Comparison of ENCODE assay signal across 17 cellular contexts in genomic region chr19:8441725-8442544, GRCh38. TPM values are rescaled to one million over a fixed set of nuclear protein-coding genes. Genes with fewer than 3 reads are reported as not detected.
DNase-seq lines count a peak whose midpoint lies in the region; TF ChIP-seq lines count a peak whose summit lies in the region.
"Had no signal": no experiment of that assay in that cellular context is flagged by ENCODE, and none has a peak within 500 bp of the region (broad histone marks: within the 10 kb centered on the region; RNA-seq: fewer than 3 reads in every experiment).

No MANE protein-coding gene starts in this region.

- H3K9me3 ChIP-seq in HEK293 (ENCODE audit: control insufficient read depth, insufficient read depth, low read depth, low read length) (no peaks in the 10 kb centered on the region), iPS-15b (ENCODE audit: control insufficient read depth, insufficient read depth, low read length) (no peaks in the 10 kb centered on the region)
- H3K9me3 ChIP-seq: HAP-1, right lobe of liver had no signal

- H3K27me3 Mint-ChIP-seq in activated T-helper 2 cell treated with anti-CD3 and anti-CD28 coated beads, Interferon-gamma antibody, Interleukin-2, Interleukin-4, amounts not matched to agents 10 μg/mL and 5 μg/mL and 100 μg/mL, durations not matched to agents 14 hours and 24 hours and 36 hours (ENCODE audit: low read depth), result no peaks in the 10 kb centered on the region
- H3K27me3 Mint-ChIP-seq: activated CD4-positive, alpha-beta T cell treated with anti-CD3 and anti-CD28 coated beads for 36 hours; B cell; effector memory CD8-positive, alpha-beta T cell had no signal

- peak overlapping the region; percentile 58 for H3K4me3 Mint-ChIP-seq in activated T-helper 2 cell treated with anti-CD3 and anti-CD28 coated beads, Interferon-gamma antibody, Interleukin-2, Interleukin-4, amounts not matched to agents 10 μg/mL and 5 μg/mL and 100 μg/mL, durations not matched to agents 14 hours and 24 hours and 36 hours (ENCODE audit: low read depth)
- H3K4me3 Mint-ChIP-seq: activated CD4-positive, alpha-beta T cell treated with anti-CD3 and anti-CD28 coated beads for 36 hours; B cell had no signal

- H3K36me3 ChIP-seq in HEK293 (ENCODE audit: control insufficient read depth in 2 of 2, insufficient read depth in 1 of 2, low read length in 2 of 2), result peaks cover 0 to 16% of the 10 kb centered on the region in 2 experiments; a peak in 2 of 3 replicates
- peaks cover 7% of the 10 kb centered on the region for H3K36me3 ChIP-seq in iPS-15b (ENCODE audit: control insufficient read depth, insufficient read depth, low read length)

- H3K27me3 ChIP-seq in iPS-15b (ENCODE audit: control insufficient read depth, insufficient read depth, low read length), result no peaks in the 10 kb centered on the region
- H3K27me3 ChIP-seq: right lobe of liver had no signal

- intact Hi-C loops in activated T-helper 2 cell treated with anti-CD3 and anti-CD28 coated beads, Interferon-gamma antibody, Interleukin-2, Interleukin-4, amounts not matched to agents 10 μg/mL and 5 μg/mL and 100 μg/mL, durations not matched to agents 14 hours and 24 hours and 36 hours (cut with micrococcal nuclease), result loop anchor here (5.0 kb wide), 2 partner anchors 75 to 390 kb away; partner anchors contain the start of gene CCL25
- intact Hi-C loops in posterior vena cava (cut with DNase I), result no loop called here

- no peak overlapping the region for H3K27ac Mint-ChIP-seq in activated T-helper 2 cell treated with anti-CD3 and anti-CD28 coated beads, Interferon-gamma antibody, Interleukin-2, Interleukin-4, amounts not matched to agents 10 μg/mL and 5 μg/mL and 100 μg/mL, durations not matched to agents 14 hours and 24 hours and 36 hours
- H3K27ac Mint-ChIP-seq: activated CD4-positive, alpha-beta T cell treated with anti-CD3 and anti-CD28 coated beads for 36 hours; B cell; effector memory CD8-positive, alpha-beta T cell had no signal

- H3K4me1 Mint-ChIP-seq in activated T-helper 2 cell treated with anti-CD3 and anti-CD28 coated beads, Interferon-gamma antibody, Interleukin-2, Interleukin-4, amounts not matched to agents 10 μg/mL and 5 μg/mL and 100 μg/mL, durations not matched to agents 14 hours and 24 hours and 36 hours (ENCODE audit: low read depth), result peaks cover 16% of the 10 kb centered on the region

- POLR2A ChIA-PET in HEK293 (lab: Yijun Ruan, JAX), result no interaction called here

- TF ChIP-seq CTCF in HEK293 (tag by site-specific recombination; IDR thresholded peaks at IDR 0.05), result no peak

- CTCF ChIA-PET in HEK293 (lab: Yijun Ruan, JAX), result interaction anchor here (0.6 to 1.3 kb wide), 5 partner anchors 10 to 257 kb away, joined by 3 to 4 read pairs (median 3); partner anchors contain the start of genes ACTL9 and MARCHF2

- H3K4me3 ChIP-seq in HEK293 (ENCODE audit: low read depth, low read length), result no peak overlapping the region
- H3K4me3 ChIP-seq in iPS-15b (ENCODE audit: low read depth, low read length), result no peak overlapping the region
- H3K4me3 ChIP-seq: HAP-1, right lobe of liver had no signal

- peaks cover 22% of the 10 kb centered on the region for H3K36me3 Mint-ChIP-seq in activated T-helper 2 cell treated with anti-CD3 and anti-CD28 coated beads, Interferon-gamma antibody, Interleukin-2, Interleukin-4, amounts not matched to agents 10 μg/mL and 5 μg/mL and 100 μg/mL, durations not matched to agents 14 hours and 24 hours and 36 hours (ENCODE audit: low read depth)

- no peak overlapping the region for H3K27ac ChIP-seq in HEK293 (ENCODE audit: extremely low read depth, low read depth, low read length)
- H3K27ac ChIP-seq: right lobe of liver had no signal

- no peaks in the 10 kb centered on the region for H3K9me3 Mint-ChIP-seq in activated T-helper 2 cell treated with anti-CD3 and anti-CD28 coated beads, Interferon-gamma antibody, Interleukin-2, Interleukin-4, amounts not matched to agents 10 μg/mL and 5 μg/mL and 100 μg/mL, durations not matched to agents 14 hours and 24 hours and 36 hours
- H3K9me3 Mint-ChIP-seq: effector memory CD8-positive, alpha-beta T cell had no signal

- H3K4me1 ChIP-seq in HEK293 (ENCODE audit: control insufficient read depth, insufficient read depth, low read length), result peaks cover 7% of the 10 kb centered on the region
- peaks cover 4% of the 10 kb centered on the region for H3K4me1 ChIP-seq in iPS-15b (ENCODE audit: control insufficient read depth, insufficient read depth, low read length)

- H3K9ac ChIP-seq in iPS-15b (ENCODE audit: low read depth, low read length), result peak overlapping the region; percentile 12

- no peak for DNase-seq in activated T-helper 2 cell treated with anti-CD3 and anti-CD28 coated beads, Interferon-gamma antibody, Interleukin-2, Interleukin-4, amounts not matched to agents 10 μg/mL and 5 μg/mL and 100 μg/mL, durations not matched to agents 14 hours and 24 hours and 36 hours (ENCODE audit: low spot score)
- DNase-seq in posterior vena cava (ENCODE audit: low spot score) (peak; percentile 72), SW 1271 (lab: John Stamatoyannopoulos, UW) (no peak)
- no peak for DNase-seq in activated CD4-positive, alpha-beta T cell treated with anti-CD3 and anti-CD28 coated beads, Interleukin-2, amount 50 U/mL, for 1 hour
- no peak for DNase-seq in activated CD4-positive, alpha-beta T cell treated with anti-CD3 and anti-CD28 coated beads for 4 hours
- DNase-seq: activated CD4-positive, alpha-beta T cell treated with anti-CD3 and anti-CD28 coated beads for 36 hours; central memory CD4-positive, alpha-beta T cell; effector memory CD8-positive, alpha-beta T cell; NCI-H1694; NCI-H226; SHP77; T-helper 9 cell had no signal

TF ChIP-seq in HEK293, 187 proteins besides CTCF, POLR2A, EP300 and RAD21:
- 0 out of 2 replicates have a peak, but pooled peaks have one; percentile 15 for TF ChIP-seq ZNF335 (tag by site-specific recombination; conservative IDR thresholded peaks at IDR 0.05)
- no peak for TF ChIP-seq ZNF266 (tag by site-specific recombination; IDR thresholded peaks at IDR 0.05; ENCODE audit: low read depth)
- no peak for TF ChIP-seq ZNF837 (tag by site-specific recombination; IDR thresholded peaks at IDR 0.05)
- no peak for TF ChIP-seq ZBTB10 (tag by site-specific recombination; IDR thresholded peaks at IDR 0.05)
- TF ChIP-seq ZNF121 (tag by site-specific recombination; IDR thresholded peaks at IDR 0.05), result peak; percentile 90
- TF ChIP-seq ZIC2 (tag by site-specific recombination; IDR thresholded peaks at IDR 0.05), result peak; percentile 58; the same call in 1 of the 2 replicates
- 0 out of 2 replicates have a peak, but pooled peaks have one; percentile 18 for TF ChIP-seq SP7 (tag by site-specific recombination; IDR thresholded peaks at IDR 0.05)

RNA-seq across cellular contexts. Expression of gene HNRNPM, which starts 2.8 kb away (rescaled TPM):
- 336 and 347 TPM in 2 replicates for total RNA-seq in activated T-helper 2 cell treated with anti-CD3 and anti-CD28 coated beads, Interferon-gamma antibody, Interleukin-2, Interleukin-4, amounts not matched to agents 10 μg/mL and 5 μg/mL and 100 μg/mL, durations not matched to agents 14 hours and 24 hours and 36 hours
- 100 to 1,000 TPM; 118 to 119 TPM for total RNA-seq in posterior vena cava

RNA-seq across cellular contexts. Expression of gene MARCHF2, which starts 28.8 kb away (rescaled TPM):
- total RNA-seq in activated T-helper 2 cell treated with anti-CD3 and anti-CD28 coated beads, Interferon-gamma antibody, Interleukin-2, Interleukin-4, amounts not matched to agents 10 μg/mL and 5 μg/mL and 100 μg/mL, durations not matched to agents 14 hours and 24 hours and 36 hours, result 10.2 and 13.0 TPM in 2 replicates
- total RNA-seq in posterior vena cava, result 10 to 100 TPM; 50.3 to 57.6 TPM

RNA-seq across cellular contexts. Expression of gene RAB11B, which starts 51.8 kb away (rescaled TPM):
- 85.9 and 86.1 TPM in 2 replicates for total RNA-seq in activated T-helper 2 cell treated with anti-CD3 and anti-CD28 coated beads, Interferon-gamma antibody, Interleukin-2, Interleukin-4, amounts not matched to agents 10 μg/mL and 5 μg/mL and 100 μg/mL, durations not matched to agents 14 hours and 24 hours and 36 hours
- 10 to 100 TPM; 83.1 to 86.9 TPM for total RNA-seq in posterior vena cava
